ENCODE assay signal across 18 cellular contexts in the genomic region with DNA sequence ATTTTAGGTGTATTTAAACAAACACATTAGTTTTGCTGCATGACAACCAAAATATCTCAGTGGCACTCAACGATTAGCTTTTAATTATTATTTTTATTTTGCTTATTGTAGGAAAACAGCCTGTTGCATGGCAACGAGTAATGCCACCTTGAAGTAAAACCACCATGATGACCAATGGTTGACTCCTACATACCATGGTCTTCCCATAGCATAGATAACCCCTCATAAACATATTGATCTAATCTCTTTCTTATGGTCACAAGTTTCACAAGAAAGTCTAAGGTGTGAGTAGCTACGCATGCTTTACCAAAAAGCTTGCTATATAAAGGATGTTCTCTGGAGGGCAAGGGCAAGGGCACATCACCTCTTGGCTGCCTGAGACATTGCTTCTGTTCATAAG.
"Had no signal": no experiment of that assay in that cellular context is flagged by ENCODE, and none has a peak within 500 bp of the region (broad histone marks: within the 10 kb centered on the region; RNA-seq: fewer than 3 reads in every experiment).

No MANE protein-coding gene starts in this region.

- H3K36me3 ChIP-seq: MG63 had no signal

- H3K4me3 ChIP-seq: MG63 had no signal

- H3K27me3 ChIP-seq: MG63 had no signal

- H3K27ac ChIP-seq: RWPE1 had no signal

- DNase-seq: KBM-7, MG63, NCI-H1092, NCI-H1105 treated with DMSO at 0.1 percent for 48 hours, NCI-H1417 treated with DMSO at 0.1 percent for 48 hours, NCI-H146, NCI-H1694 treated with DMSO at 0.1 percent for 48 hours, NCI-H1930, NCI-H2081, NCI-H2107, NCI-H2227 treated with DMSO at 0.1 percent for 48 hours, NCI-H524, NCI-H526 treated with DMSO at 0.1 percent for 48 hours, NCI-H774, SHP77, SK-N-SH, SW 1271 had no signal

- H3K4me2 ChIP-seq: SK-N-SH had no signal

- H3K9me3 ChIP-seq: SK-N-SH had no signal

- H3K9ac ChIP-seq: SK-N-SH had no signal
